34 cellular contexts compared by ENCODE assay signal in genomic region chrY:8852278-8852677, GRCh38.
"Had no signal": no experiment of that assay in that cellular context is flagged by ENCODE, and none has a peak within 500 bp of the region (broad histone marks: within the 10 kb centered on the region; RNA-seq: fewer than 3 reads in every experiment).

No MANE protein-coding gene starts in this region.

- H3K4me3 ChIP-seq: MG63 had no signal

- H3K27me3 ChIP-seq: MG63 had no signal

- H3K36me3 ChIP-seq: MG63 had no signal

- DNase-seq: Karpas-422, Kasumi-1, MG63, MM.1S, MV-4-11, NCI-H1048, NCI-H1092, NCI-H1092 treated with DMSO at 0.1 percent for 48 hours, NCI-H1105, NCI-H1105 treated with DMSO at 0.1 percent for 48 hours, NCI-H1417, NCI-H1417 treated with DMSO at 0.1 percent for 48 hours, NCI-H1436, NCI-H1436 treated with DMSO at 0.1 percent for 48 hours, NCI-H146, NCI-H1694, NCI-H1694 treated with DMSO at 0.1 percent for 48 hours, NCI-H187, NCI-H187 treated with DMSO at 0.1 percent for 48 hours, NCI-H1930, NCI-H2029, NCI-H2029 treated with DMSO at 0.1 percent for 48 hours, NCI-H2081, NCI-H2081 treated with DMSO at 0.1 percent for 48 hours, NCI-H2107, NCI-H2171, NCI-H2171 treated with DMSO at 0.1 percent for 48 hours, NCI-H2227 treated with DMSO at 0.1 percent for 48 hours, NCI-H226, NCI-H345, NCI-H446, NCI-H446 treated with DMSO at 0.1 percent for 48 hours, NCI-H510A, NCI-H510A treated with DMSO at 0.1 percent for 48 hours had no signal

- H3K9me3 ChIP-seq: MG63 had no signal
